Comparison of ENCODE assay signal across 1 cellular context in the genomic region with DNA sequence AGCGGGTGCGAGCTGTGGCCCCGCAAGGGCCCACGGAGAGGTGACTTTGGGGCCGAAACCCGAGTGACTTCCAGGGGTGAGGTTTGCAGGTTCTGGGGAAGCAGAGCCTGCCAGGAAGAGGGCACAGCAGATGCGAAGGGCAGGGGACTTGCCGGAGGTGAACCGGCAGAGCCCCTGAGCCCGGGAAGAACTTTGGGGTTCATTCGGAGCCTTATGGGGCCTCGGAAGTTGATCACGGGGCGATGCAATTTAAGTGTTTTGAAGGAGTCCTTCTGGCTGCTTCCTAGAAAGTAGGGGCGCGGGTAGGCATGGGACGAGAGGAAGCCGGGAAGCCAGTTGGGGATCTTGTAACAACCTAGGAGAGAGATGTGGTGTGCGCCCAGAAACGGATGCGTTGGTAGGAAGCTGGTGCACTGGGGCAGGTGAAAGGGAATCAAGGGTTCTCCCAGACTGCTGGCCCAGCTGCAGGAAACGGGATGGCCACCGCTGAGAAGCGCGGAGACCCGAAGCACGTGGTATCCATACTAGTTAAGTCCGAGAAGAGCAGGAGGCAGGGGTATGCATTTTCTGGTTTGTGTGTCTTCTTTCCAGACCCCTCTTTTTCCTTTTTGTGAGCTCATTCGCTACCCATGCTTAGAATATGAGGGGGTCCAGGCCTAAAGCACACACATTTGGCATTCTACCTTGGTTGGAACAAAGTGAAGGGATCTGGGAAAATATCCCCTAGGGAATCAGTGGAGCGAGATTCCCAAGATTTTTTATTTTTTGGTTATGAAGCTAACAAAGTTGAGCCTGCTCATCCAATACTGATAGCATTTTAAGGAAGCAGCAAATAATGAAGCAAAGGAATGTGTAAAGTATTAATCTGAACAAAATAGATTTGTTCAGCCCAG.
TF ChIP-seq lines count a peak whose summit lies in the region.

No MANE protein-coding gene starts in this region.

TF ChIP-seq in A549, 52 proteins besides CTCF, POLR2A, EP300 and RAD21 (continued from another document):
- TF ChIP-seq, protein P1, sequence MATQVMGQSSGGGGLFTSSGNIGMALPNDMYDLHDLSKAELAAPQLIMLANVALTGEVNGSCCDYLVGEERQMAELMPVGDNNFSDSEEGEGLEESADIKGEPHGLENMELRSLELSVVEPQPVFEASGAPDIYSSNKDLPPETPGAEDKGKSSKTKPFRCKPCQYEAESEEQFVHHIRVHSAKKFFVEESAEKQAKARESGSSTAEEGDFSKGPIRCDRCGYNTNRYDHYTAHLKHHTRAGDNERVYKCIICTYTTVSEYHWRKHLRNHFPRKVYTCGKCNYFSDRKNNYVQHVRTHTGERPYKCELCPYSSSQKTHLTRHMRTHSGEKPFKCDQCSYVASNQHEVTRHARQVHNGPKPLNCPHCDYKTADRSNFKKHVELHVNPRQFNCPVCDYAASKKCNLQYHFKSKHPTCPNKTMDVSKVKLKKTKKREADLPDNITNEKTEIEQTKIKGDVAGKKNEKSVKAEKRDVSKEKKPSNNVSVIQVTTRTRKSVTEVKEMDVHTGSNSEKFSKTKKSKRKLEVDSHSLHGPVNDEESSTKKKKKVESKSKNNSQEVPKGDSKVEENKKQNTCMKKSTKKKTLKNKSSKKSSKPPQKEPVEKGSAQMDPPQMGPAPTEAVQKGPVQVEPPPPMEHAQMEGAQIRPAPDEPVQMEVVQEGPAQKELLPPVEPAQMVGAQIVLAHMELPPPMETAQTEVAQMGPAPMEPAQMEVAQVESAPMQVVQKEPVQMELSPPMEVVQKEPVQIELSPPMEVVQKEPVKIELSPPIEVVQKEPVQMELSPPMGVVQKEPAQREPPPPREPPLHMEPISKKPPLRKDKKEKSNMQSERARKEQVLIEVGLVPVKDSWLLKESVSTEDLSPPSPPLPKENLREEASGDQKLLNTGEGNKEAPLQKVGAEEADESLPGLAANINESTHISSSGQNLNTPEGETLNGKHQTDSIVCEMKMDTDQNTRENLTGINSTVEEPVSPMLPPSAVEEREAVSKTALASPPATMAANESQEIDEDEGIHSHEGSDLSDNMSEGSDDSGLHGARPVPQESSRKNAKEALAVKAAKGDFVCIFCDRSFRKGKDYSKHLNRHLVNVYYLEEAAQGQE (IDR thresholded peaks at IDR 0.05): 0 out of 2 replicates have a peak, but pooled peaks have one; percentile 0
TF ChIP-seq in A549: peak in this region for 4.
